Comparison of ENCODE assay signal across 1 cellular context in the genomic region with DNA sequence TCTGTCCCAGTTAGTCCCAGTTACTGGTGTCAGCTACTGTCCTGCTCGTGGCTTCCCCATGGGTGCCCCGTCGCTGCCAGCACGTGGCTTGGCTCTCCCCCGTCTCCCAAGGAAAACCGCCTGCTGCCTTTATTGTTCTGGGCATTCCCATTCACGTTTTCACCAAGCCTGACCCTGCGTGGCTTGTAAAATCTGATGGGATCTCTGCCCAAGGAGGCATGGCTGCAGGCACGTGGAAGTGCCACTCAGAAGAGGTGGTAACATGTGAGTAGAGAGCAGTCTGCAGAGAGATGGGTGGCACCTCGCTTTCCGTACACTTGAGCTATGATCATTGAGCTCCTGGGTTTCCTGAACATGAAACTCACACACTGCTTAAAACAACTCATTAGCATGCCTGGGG.
TF ChIP-seq lines count a peak whose summit lies in the region.

No MANE protein-coding gene starts in this region.

TF ChIP-seq in WTC11, 78 proteins besides CTCF, POLR2A, EP300 and RAD21 (continued from another document):
- TF ChIP-seq FOXP4 (CRISPR knock-in tag; IDR thresholded peaks at IDR 0.05), result no peak
